8 cellular contexts compared by ENCODE assay signal in genomic region chr12:25130741-25131188, GRCh38.
DNase-seq lines count a peak whose midpoint lies in the region; ATAC-seq and TF ChIP-seq lines count a peak whose summit lies in the region.

No MANE protein-coding gene starts in this region.

- in situ Hi-C loops in Caki2 (cut with HindIII; ENCODE audit: low pct_unique_long_range_greater_than_20kb, low sequenced_read_pairs) = no loop called here

- TF ChIP-seq CTCF in RWPE1 (conservative IDR thresholded peaks at IDR 0.05; ENCODE audit: low read depth) = peak; percentile 43; the same call in 1 of the 2 replicates
- peak in 1 of 2 donors; percentile 51 for TF ChIP-seq CTCF in fibroblast of lung (conservative IDR thresholded peaks at IDR 0.05 in 1 of 2, IDR thresholded peaks at IDR 0.05 in 1 of 2; ENCODE audit: low read depth in 1 of 2, low read length in 2 of 2)

- no peaks in the 10 kb centered on the region for H4K20me1 ChIP-seq in fibroblast of lung (ENCODE audit: control insufficient read depth, extremely low read depth, insufficient read depth, low read length)

- peak; percentile 20 for DNase-seq in Caki2 (ENCODE audit: low read depth)
- peak; percentile 69 to 71 for DNase-seq in Kasumi-1 (lab: John Stamatoyannopoulos, UW)
- DNase-seq in RWPE1 (ENCODE audit: low spot score) = peak; percentile 31
- DNase-seq in fibroblast of lung (ENCODE audit: low read depth in 2 of 2) = peak; percentile 47 to 82
- DNase-seq in pulmonary artery endothelial cell (ENCODE audit: low read depth, low spot score) = peak; percentile 10
- no peak for DNase-seq in T-helper 2 cell treated with Interferon-gamma antibody and Interleukin-4, amounts not matched to agents 5 μg/mL and 100 μg/mL, for 36 hours (ENCODE audit: low spot score)

- H3K27me3 ChIP-seq in fibroblast of lung (ENCODE audit: control insufficient read depth, insufficient read depth, low read length) = no peaks in the 10 kb centered on the region

- POLR2A ChIA-PET in RWPE1 (lab: Yijun Ruan, JAX; ENCODE audit: low non-redundant PET) = no interaction called here

- H3K9ac ChIP-seq in fibroblast of lung (ENCODE audit: insufficient read depth, low read length) = no peak overlapping the region

- no peak overlapping the region for H3K27ac Mint-ChIP-seq in T-helper 2 cell treated with Interferon-gamma antibody and Interleukin-4, amounts not matched to agents 5 μg/mL and 100 μg/mL, for 36 hours
- H3K27ac Mint-ChIP-seq in activated T-helper 17 cell treated with anti-CD3 and anti-CD28 coated beads, Interleukin-2, amount 50 U/mL, for 72 hours = no peak overlapping the region

- H3K27ac ChIP-seq in RWPE1 = no peak overlapping the region
- no peak overlapping the region for H3K27ac ChIP-seq in fibroblast of lung (ENCODE audit: insufficient read depth, low read length)

- peaks cover 7% of the 10 kb centered on the region for H3K27me3 Mint-ChIP-seq in T-helper 2 cell treated with Interferon-gamma antibody and Interleukin-4, amounts not matched to agents 5 μg/mL and 100 μg/mL, for 36 hours (ENCODE audit: low read depth)
- peaks cover 3% of the 10 kb centered on the region for H3K27me3 Mint-ChIP-seq in activated T-helper 17 cell treated with anti-CD3 and anti-CD28 coated beads, Interleukin-2, amount 50 U/mL, for 72 hours

- CTCF ChIA-PET in RWPE1 (lab: Yijun Ruan, JAX) = interaction anchor here (0.6 to 1.8 kb wide), 3 partner anchors 41 to 139 kb away, joined by 3 to 15 read pairs (median 5); no protein-coding TSS in a partner anchor

- H3K79me2 ChIP-seq in fibroblast of lung (ENCODE audit: control insufficient read depth, insufficient read depth, low read length) = no peaks in the 10 kb centered on the region

- H3K9me3 Mint-ChIP-seq in T-helper 2 cell treated with Interferon-gamma antibody and Interleukin-4, amounts not matched to agents 5 μg/mL and 100 μg/mL, for 36 hours = no peaks in the 10 kb centered on the region
- no peaks in the 10 kb centered on the region for H3K9me3 Mint-ChIP-seq in activated T-helper 17 cell treated with anti-CD3 and anti-CD28 coated beads, Interleukin-2, amount 50 U/mL, for 72 hours

- no peak overlapping the region for H3K4me3 ChIP-seq in fibroblast of lung (replicated peaks in 1 of 4; ENCODE audit: control extremely low read depth in 1 of 4, insufficient read depth in 1 of 4, low read depth in 3 of 4, low read length in 4 of 4)

- H3K4me2 ChIP-seq in fibroblast of lung (ENCODE audit: extremely low read depth, insufficient read depth, low read length) = no peak overlapping the region

- H3K9me3 ChIP-seq in fibroblast of lung (ENCODE audit: control insufficient read depth, insufficient read depth, low read depth, low read length) = no peaks in the 10 kb centered on the region

- H3K4me3 Mint-ChIP-seq in T-helper 2 cell treated with Interferon-gamma antibody and Interleukin-4, amounts not matched to agents 5 μg/mL and 100 μg/mL, for 36 hours = no peak overlapping the region
- no peak overlapping the region for H3K4me3 Mint-ChIP-seq in activated T-helper 17 cell treated with anti-CD3 and anti-CD28 coated beads, Interleukin-2, amount 50 U/mL, for 72 hours

- H3K36me3 ChIP-seq in fibroblast of lung (ENCODE audit: control insufficient read depth, insufficient read depth, low read length) = no peaks in the 10 kb centered on the region

- no peaks in the 10 kb centered on the region for H3K4me1 ChIP-seq in fibroblast of lung (ENCODE audit: control insufficient read depth, extremely low read depth, insufficient read depth, low read length)

- no peaks in the 10 kb centered on the region for H3K36me3 Mint-ChIP-seq in T-helper 2 cell treated with Interferon-gamma antibody and Interleukin-4, amounts not matched to agents 5 μg/mL and 100 μg/mL, for 36 hours (ENCODE audit: low read depth)
- no peaks in the 10 kb centered on the region for H3K36me3 Mint-ChIP-seq in activated T-helper 17 cell treated with anti-CD3 and anti-CD28 coated beads, Interleukin-2, amount 50 U/mL, for 72 hours (ENCODE audit: low read depth)

- H2AFZ ChIP-seq in fibroblast of lung (ENCODE audit: low read length) = no peak overlapping the region

- ATAC-seq in HG03139 (IDR thresholded peaks at IDR 0.05; ENCODE audit: unreplicated experiment) = no peak
- ATAC-seq in activated T-helper 17 cell treated with anti-CD3 and anti-CD28 coated beads, Interleukin-2, amount 50 U/mL, for 72 hours (replicated peaks) = no peak

- H3K4me1 Mint-ChIP-seq in T-helper 2 cell treated with Interferon-gamma antibody and Interleukin-4, amounts not matched to agents 5 μg/mL and 100 μg/mL, for 36 hours (ENCODE audit: low read depth) = no peaks in the 10 kb centered on the region
- no peaks in the 10 kb centered on the region for H3K4me1 Mint-ChIP-seq in activated T-helper 17 cell treated with anti-CD3 and anti-CD28 coated beads, Interleukin-2, amount 50 U/mL, for 72 hours
